Comparison of ENCODE assay signal across 8 cellular contexts in the genomic region with DNA sequence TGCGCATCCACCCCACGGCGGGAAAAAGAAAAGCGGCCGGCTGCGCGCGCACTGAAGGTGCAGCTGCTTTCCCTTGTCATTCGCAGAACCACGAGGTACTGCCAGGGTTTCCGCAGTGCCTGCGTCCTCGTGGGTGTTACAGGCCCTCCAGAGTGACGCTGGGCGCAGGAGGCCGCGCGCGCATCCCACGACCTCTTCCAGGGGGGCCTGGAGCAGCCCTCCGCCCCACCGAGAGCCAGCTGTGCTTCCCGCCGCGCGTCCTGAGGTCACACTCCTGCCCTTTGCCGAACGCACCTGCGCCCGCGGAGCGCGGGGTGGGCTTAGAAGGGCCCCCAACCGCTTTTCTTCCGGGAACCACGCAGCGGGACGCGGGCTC. TPM values are rescaled to one million over a fixed set of nuclear protein-coding genes. Genes with fewer than 3 reads are reported as not detected.
DNase-seq lines count a peak whose midpoint lies in the region; ATAC-seq and TF ChIP-seq lines count a peak whose summit lies in the region.

No MANE protein-coding gene starts in this region.

- peaks cover 15 to 51% (median 39%) of the 10 kb centered on the region in 4 donors for H3K4me1 Mint-ChIP-seq in naive thymus-derived CD8-positive, alpha-beta T cell

- POLR2A ChIA-PET in naive thymus-derived CD8-positive, alpha-beta T cell (lab: Charles Lee) = interaction anchor here (0.8 to 3.5 kb wide), 9 partner anchors 13 to 1410 kb away, joined by 3 to 39 read pairs (median 5); a partner anchor contains a TSS

- no peaks in the 10 kb centered on the region for H3K27me3 Mint-ChIP-seq in naive thymus-derived CD8-positive, alpha-beta T cell

- peak; percentile 6 for ATAC-seq in HG03558 (IDR thresholded peaks at IDR 0.05; ENCODE audit: extremely low read depth, unreplicated experiment)
- peak; percentile 77 to 79 for ATAC-seq in naive thymus-derived CD8-positive, alpha-beta T cell

- H3K36me3 Mint-ChIP-seq in naive thymus-derived CD8-positive, alpha-beta T cell = peaks cover 0 to 27% (median 9%) of the 10 kb centered on the region in 3 donors

- DNase-seq in NCI-H1105 treated with DMSO at 0.1 percent for 48 hours (lab: John Stamatoyannopoulos, UW) (peak; percentile 43), NCI-H1105 (lab: John Stamatoyannopoulos, UW) (no peak), epithelial cell of esophagus (ENCODE audit: low read depth) (no peak), RKO (ENCODE audit: low spot score) (no peak)
- DNase-seq in activated CD8-positive, alpha-beta memory T cell treated with anti-CD3 and anti-CD28 coated beads, Interleukin-2, amount 50 U/mL, for 24 hours (ENCODE audit: extremely low read depth) = peak; percentile 14
- peak in 9 of 10 donors; percentile 59 to 90 (median 67) for DNase-seq in naive thymus-derived CD8-positive, alpha-beta T cell
- peak; percentile 61 to 87 (median 68) for DNase-seq in stimulated activated naive CD4-positive, alpha-beta T cell (lab: John Stamatoyannopoulos, UW)

- peak overlapping the region; percentile 42 for H3K4me3 ChIP-seq in epithelial cell of esophagus (ENCODE audit: low read length)

- no peaks in the 10 kb centered on the region for H3K9me3 Mint-ChIP-seq in naive thymus-derived CD8-positive, alpha-beta T cell

- peak overlapping the region; percentile 54 to 97 (median 92) for H3K27ac Mint-ChIP-seq in naive thymus-derived CD8-positive, alpha-beta T cell

- H3K4me3 Mint-ChIP-seq in naive thymus-derived CD8-positive, alpha-beta T cell = peak overlapping the region; percentile 76 to 88 (median 84)

- no peak for TF ChIP-seq CTCF in epithelial cell of esophagus (IDR thresholded peaks at IDR 0.05; ENCODE audit: insufficient read depth, low read depth, low read length, missing control alignments)

RNA-seq across cellular contexts. Expression of a gene that starts 0.4 kb away (rescaled TPM):
- total RNA-seq in naive thymus-derived CD8-positive, alpha-beta T cell = 10 to 100 TPM; 47.0 to 57.3 TPM
- 10 to 100 TPM; 61.8 to 81.5 (median 66.6) TPM for polyA plus RNA-seq in naive thymus-derived CD8-positive, alpha-beta T cell

RNA-seq across cellular contexts. Expression of a gene that starts 50.5 kb away (rescaled TPM):
- 10 to 100 TPM; 28.7 to 28.8 TPM for total RNA-seq in naive thymus-derived CD8-positive, alpha-beta T cell
- polyA plus RNA-seq in naive thymus-derived CD8-positive, alpha-beta T cell = 10 to 100 TPM; 21.3 to 32.3 (median 24.4) TPM

RNA-seq across cellular contexts. Expression of a gene that starts 50.6 kb away (rescaled TPM):
- total RNA-seq in naive thymus-derived CD8-positive, alpha-beta T cell = 10 to 100 TPM; 60.2 to 63.5 TPM
- 100 to 1,000 TPM; 122 to 136 (median 136) TPM for polyA plus RNA-seq in naive thymus-derived CD8-positive, alpha-beta T cell

Comparison
In these comparisons a context has a peak if more than half of its experiments do, and no peak if none do; other contexts are left out.
1. DNase-seq: peak in NCI-H1105 treated with DMSO at 0.1 percent for 48 hours (single experiment), activated CD8-positive, alpha-beta memory T cell treated with anti-CD3 and anti-CD28 coated beads, Interleukin-2, amount 50 U/mL, for 24 hours (single experiment), naive thymus-derived CD8-positive, alpha-beta T cell (9 of 10) and stimulated activated naive CD4-positive, alpha-beta T cell (6 of 6); none in NCI-H1105 (single experiment), epithelial cell of esophagus (single experiment) and RKO (single experiment).